Comparison of ENCODE assay signal across 8 cellular contexts in genomic region chr6:105892577-105893262, GRCh38.
A peak's percentile ranks its signal among the peaks of the same experiment; 100 is the strongest.
DNase-seq lines count a peak whose midpoint lies in the region; ATAC-seq, FAIRE-seq and TF ChIP-seq lines count a peak whose summit lies in the region.

No MANE protein-coding gene starts in this region.

- H4K20me1 ChIP-seq in K562 (replicated peaks; ENCODE audit: control insufficient read depth, insufficient read depth, low read length) = no peaks in the 10 kb centered on the region

- DNase-seq in GM12891 (ENCODE audit: insufficient read length, low spot score) (no peak), K562 (ENCODE audit: extremely low read depth in 1 of 4, low spot score in 3 of 4) (peak; percentile 17 to 68 (median 35)), NCI-H446 (lab: John Stamatoyannopoulos, UW) (no peak), amygdala (lab: John Stamatoyannopoulos, UW) (no peak), H4 (ENCODE audit: low spot score) (no peak), WTC11 (ENCODE audit: low spot score) (no peak)

- no peak overlapping the region for H3K4me3 ChIP-seq in K562

- H3K27me3 ChIP-seq in K562 (ENCODE audit: control insufficient read depth in 2 of 2, insufficient read depth in 2 of 2, low read length in 2 of 2) = no peaks in the 10 kb centered on the region

- FAIRE-seq in GM12891 (lab: Jason Lieb, UNC) (no peak), K562 (lab: Jason Lieb, UNC) (peak; percentile 82)

- H3K79me2 ChIP-seq in K562 (ENCODE audit: control insufficient read depth, insufficient read depth, low read length) = no peaks in the 10 kb centered on the region

- BruUV-seq in K562 (replicated peaks; lab: Mats Ljungman, UMichigan) = no TSS peak

- H3K27me3 Mint-ChIP-seq in WTC11 (ENCODE audit: low read depth) = no peaks in the 10 kb centered on the region

- no peak for TF ChIP-seq RAD21 in K562 (CRISPR knock-in tag; conservative IDR thresholded peaks at IDR 0.05 in 1 of 2, IDR thresholded peaks at IDR 0.05 in 1 of 2)

- TF ChIP-seq POLR2A in GM12891 (IDR thresholded peaks at IDR 0.05; ENCODE audit: low read depth, low read length) (no peak), K562 (conservative IDR thresholded peaks at IDR 0.05) (no peak)

- ATAC-seq in GM21390 (IDR thresholded peaks at IDR 0.05; ENCODE audit: unreplicated experiment) = peak; percentile 87
- peak; percentile 90 for ATAC-seq in HG03469 (IDR thresholded peaks at IDR 0.05; ENCODE audit: unreplicated experiment)
- ATAC-seq in K562 = peak; percentile 72
- ATAC-seq in WTC11 = no peak

- H3K36me3 ChIP-seq in K562 (ENCODE audit: control insufficient read depth, insufficient read depth, low read length) = no peaks in the 10 kb centered on the region

- TF ChIP-seq CTCF in K562 (IDR thresholded peaks at IDR 0.05 in 2 of 3, conservative IDR thresholded peaks at IDR 0.05 in 1 of 3; ENCODE audit: insufficient read depth in 2 of 3, low read depth in 1 of 3, low read length in 3 of 3) (no peak), WTC11 (IDR thresholded peaks at IDR 0.05) (no peak)

- TF ChIP-seq EP300 in K562 (IDR thresholded peaks at IDR 0.05; ENCODE audit: low read length) = peak; percentile 52

- H3K9me1 ChIP-seq in K562 (ENCODE audit: control insufficient read depth, insufficient read depth, low read length) = no peaks in the 10 kb centered on the region

- peaks cover 10% of the 10 kb centered on the region; the same call in 1 of the 2 replicates for H3K36me3 Mint-ChIP-seq in WTC11

- no peak overlapping the region for H2AFZ ChIP-seq in K562 (ENCODE audit: low read depth, low read length)

- intact Hi-C loops in K562 (cut with micrococcal nuclease) = no loop called here

- H3K9me3 Mint-ChIP-seq in WTC11 = peaks cover 32% of the 10 kb centered on the region

- 13% methylated on average over 3 of the region's 3 CpGs for WGBS in K562 (ENCODE audit: insufficient coverage, low coverage, missing lambda C conversion rate)

- H3K4me3 Mint-ChIP-seq in WTC11 = no peak overlapping the region

- CTCF ChIA-PET in K562 (lab: Yijun Ruan, JAX; ENCODE audit: low intra/inter-chr PET ratio) (interaction anchor here (0.6 kb wide), 1 partner anchor 298 kb away, joined by 4 read pairs; no protein-coding TSS in a partner anchor), WTC11 (lab: Charles Lee) (no interaction called here)

- no peak overlapping the region for H3K9ac ChIP-seq in K562 (ENCODE audit: insufficient read depth in 1 of 2, low read depth in 2 of 2, low read length in 2 of 2)

- in situ Hi-C loops in K562 (cut with MboI) = no loop called here

- no peaks in the 10 kb centered on the region for H3K9me3 ChIP-seq in K562 (replicated peaks; ENCODE audit: control insufficient read depth, insufficient read depth, low read depth, low read length)

- peaks cover 6% of the 10 kb centered on the region for H3K4me1 Mint-ChIP-seq in WTC11

- POLR2A ChIA-PET in K562 (lab: Yijun Ruan, JAX) = interaction anchor here (0.6 kb wide), 1 partner anchor 200 kb away, joined by 4 read pairs; no protein-coding TSS in a partner anchor
- POLR2A ChIA-PET in WTC11 (lab: Charles Lee) = no interaction called here

- H3K4me1 ChIP-seq in K562 (replicated peaks in 1 of 2; ENCODE audit: control insufficient read depth in 2 of 2, insufficient read depth in 2 of 2, low read length in 2 of 2) = peaks cover 4 to 14% of the 10 kb centered on the region in 2 experiments

- H3K27ac ChIP-seq in K562 (ENCODE audit: extremely low read depth, low read depth, low read length) = no peak overlapping the region

- 0 out of 2 replicates have a peak overlapping the region, but pooled peaks have one; percentile 2 for H3K4me2 ChIP-seq in K562 (ENCODE audit: insufficient read depth, low read length)

- no peak overlapping the region for H3K27ac Mint-ChIP-seq in WTC11

TF ChIP-seq in GM12891, 5 proteins besides CTCF, POLR2A, EP300 and RAD21:
- no peak for TF ChIP-seq POLR2AphosphoS5 (IDR thresholded peaks at IDR 0.05; ENCODE audit: low read depth, low read length)
- TF ChIP-seq SPI1 (IDR thresholded peaks at IDR 0.05; ENCODE audit: low read depth, low read length) = peak; percentile 94
- no peak for TF ChIP-seq TAF1 (IDR thresholded peaks at IDR 0.05; ENCODE audit: low read depth, low read length)
- TF ChIP-seq PAX5 (IDR thresholded peaks at IDR 0.05; ENCODE audit: insufficient read depth, low read length, severe bottlenecking) = no peak
- no peak for TF ChIP-seq POU2F2 (IDR thresholded peaks at IDR 0.05; ENCODE audit: low read depth, low read length)

TF ChIP-seq in K562, 482 proteins besides CTCF, POLR2A, EP300 and RAD21 (continues in another document):
- TF ChIP-seq ZNF444 (CRISPR knock-in tag; IDR thresholded peaks at IDR 0.05) = no peak
- no peak for TF ChIP-seq MYC (IDR thresholded peaks at IDR 0.05; ENCODE audit: low read depth, low read length)
- TF ChIP-seq MYC (CRISPR knock-in tag; IDR thresholded peaks at IDR 0.05; ENCODE audit: borderline replicate concordance, low read depth) = no peak
- no peak for TF ChIP-seq ZFPM2 (CRISPR knock-in tag; IDR thresholded peaks at IDR 0.05)
- no peak for TF ChIP-seq PTRF (tag; IDR thresholded peaks at IDR 0.05)
- no peak for TF ChIP-seq MCM5 (IDR thresholded peaks at IDR 0.05; ENCODE audit: low read depth)
- peak; percentile 13; the same call in 1 of the 2 replicates for TF ChIP-seq ZNF184 (CRISPR knock-in tag; IDR thresholded peaks at IDR 0.05)
- no peak for TF ChIP-seq KLF1 (tag; IDR thresholded peaks at IDR 0.05)
- no peak for TF ChIP-seq ZMIZ1 (IDR thresholded peaks at IDR 0.05; ENCODE audit: low read depth in 2 of 2, low read length in 2 of 2)
- TF ChIP-seq CBX1 (IDR thresholded peaks at IDR 0.05; ENCODE audit: low read depth) = no peak
- no peak for TF ChIP-seq ELF4 (CRISPR knock-in tag; IDR thresholded peaks at IDR 0.05)
- no peak for TF ChIP-seq ELF1 (tag; IDR thresholded peaks at IDR 0.05)
- TF ChIP-seq ZKSCAN8 (CRISPR knock-in tag; IDR thresholded peaks at IDR 0.05) = no peak

TF ChIP-seq in WTC11, 78 proteins besides CTCF, POLR2A, EP300 and RAD21:
- TF ChIP-seq STAT6 (CRISPR knock-in tag; conservative IDR thresholded peaks at IDR 0.05; ENCODE audit: low read depth) = no peak
- TF ChIP-seq EMX1 (CRISPR knock-in tag; IDR thresholded peaks at IDR 0.05) = no peak
- no peak for TF ChIP-seq ZNF232 (CRISPR knock-in tag; IDR thresholded peaks at IDR 0.05)
- no peak for TF ChIP-seq CBFB (CRISPR knock-in tag; IDR thresholded peaks at IDR 0.05; ENCODE audit: low read depth)

Comparison
In these comparisons a context has a peak if more than half of its experiments do, and no peak if none do; other contexts are left out.
1. DNase-seq: peak in K562 (4 of 4); none in GM12891 (single experiment), NCI-H446 (0 of 2), amygdala (0 of 56), H4 (single experiment) and WTC11 (single experiment).